ENCODE assay signal across 30 cellular contexts in the genomic region with DNA sequence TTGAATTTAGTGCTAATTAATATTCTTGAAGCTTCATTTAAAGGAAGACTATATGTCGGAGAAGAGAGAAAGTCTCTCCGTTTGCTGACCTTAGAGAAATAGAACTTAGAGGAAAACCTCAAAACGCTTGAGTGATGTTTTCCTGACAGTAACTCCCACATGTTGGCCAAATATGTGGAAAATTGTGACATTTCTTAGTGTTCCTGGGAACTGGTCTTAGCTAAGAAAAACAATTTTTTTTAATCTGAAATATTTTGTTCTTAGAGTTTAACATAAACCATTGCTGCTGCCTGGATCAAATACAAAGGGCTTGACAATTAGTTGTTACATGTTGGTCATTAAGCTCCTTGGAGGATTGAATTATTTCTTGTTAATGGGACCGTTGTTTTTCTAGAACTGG. TPM values are rescaled to one million over a fixed set of nuclear protein-coding genes. Genes with fewer than 3 reads are reported as not detected.
DNase-seq lines count a peak whose midpoint lies in the region; ATAC-seq, FAIRE-seq and TF ChIP-seq lines count a peak whose summit lies in the region.
"Had no signal": no experiment of that assay in that cellular context is flagged by ENCODE, and none has a peak within 500 bp of the region (broad histone marks: within the 10 kb centered on the region; RNA-seq: fewer than 3 reads in every experiment).

No MANE protein-coding gene starts in this region.

- FAIRE-seq in GM12891 (lab: Jason Lieb, UNC) = no peak
- FAIRE-seq: A204.1 had no signal

- WGBS in body of pancreas, 2 donors = 86 to 89% methylated on average over 4 of the region's 4 CpGs
- 8 to 12% methylated on average over 4 of the region's 4 CpGs for WGBS in aorta, 2 donors

- H3K27me3 ChIP-seq in body of pancreas (no peaks in the 10 kb centered on the region), aorta (ENCODE audit: control insufficient read depth in 1 of 2, insufficient read depth in 2 of 2, low read length in 1 of 2) (no peaks in the 10 kb centered on the region)

- DNase-seq in AG10803 (ENCODE audit: low read depth) (peak; percentile 53), body of pancreas (no peak), hepatic stellate cell (ENCODE audit: low spot score) (peak; percentile 5), stromal cell of bone marrow (ENCODE audit: low read depth) (peak; percentile 45), GM12891 (ENCODE audit: insufficient read length, low spot score) (no peak), iPS-NIHi7 (ENCODE audit: extremely low spot score) (no peak), NCI-H82 (lab: John Stamatoyannopoulos, UW) (no peak), aorta (no peak)
- DNase-seq: activated CD8-positive, alpha-beta T cell treated with anti-CD3 and anti-CD28 coated beads, Interleukin-2, amount 10 ng/mL, durations not matched to agents 7 days and 5 days; activated gamma-delta T cell treated with Interleukin-2 at 50 U/mL for 16 hours; activated naive CD8-positive, alpha-beta T cell treated with anti-CD3 and anti-CD28 coated beads, Interleukin-2, amount 50 U/mL, for 24 hours; CD4-positive, alpha-beta memory T cell; DMS 273 treated with DMSO at 0.1 percent for 48 hours; effector CD4-positive, alpha-beta T cell; H7; islet precursor cell; midbrain; naive thymus-derived CD8-positive, alpha-beta T cell; NCI-H1092; NCI-H187; NCI-H2171; NCI-H510A treated with DMSO at 0.1 percent for 48 hours; occipital lobe; Right ventricle myocardium superior; substantia nigra; T-helper 2 cell had no signal

- H3K36me3 ChIP-seq in body of pancreas (replicated peaks in 1 of 2; ENCODE audit: insufficient read depth in 1 of 2, low read depth in 2 of 2) (peaks cover 0 to 3% of the 10 kb centered on the region in 2 donors), aorta (ENCODE audit: control insufficient read depth in 1 of 2, insufficient read depth in 2 of 2, low read length in 1 of 2) (peaks cover 1 to 3% of the 10 kb centered on the region in 2 donors)

- TF ChIP-seq CTCF in AG10803 (conservative IDR thresholded peaks at IDR 0.05; ENCODE audit: low read length) (no peak), body of pancreas (IDR thresholded peaks at IDR 0.05) (no peak)

- ATAC-seq in body of pancreas = peak; percentile 48
- ATAC-seq in aorta (ENCODE audit: low FRiP score) = no peak
- ATAC-seq: activated CD8-positive, alpha-beta T cell treated with anti-CD3 and anti-CD28 coated beads, Interleukin-2, amount 10 ng/mL, durations not matched to agents 7 days and 5 days; activated naive CD8-positive, alpha-beta T cell treated with anti-CD3 and anti-CD28 coated beads, Interleukin-2, amount 50 U/mL, for 24 hours; naive thymus-derived CD8-positive, alpha-beta T cell had no signal

- H3K9me3 ChIP-seq in body of pancreas (no peaks in the 10 kb centered on the region), aorta (ENCODE audit: control insufficient read depth, low read length) (no peaks in the 10 kb centered on the region)

- no peak overlapping the region for H3K4me3 ChIP-seq in AG10803 (ENCODE audit: low read length)
- no peak overlapping the region for H3K4me3 ChIP-seq in body of pancreas
- H3K4me3 ChIP-seq in aorta (ENCODE audit: low read length in 2 of 2) = no peak overlapping the region

- TF ChIP-seq POLR2A in body of pancreas (IDR thresholded peaks at IDR 0.05) = no peak
- TF ChIP-seq POLR2A in GM12891 (IDR thresholded peaks at IDR 0.05; ENCODE audit: low read depth, low read length) = no peak

- no peak overlapping the region for H3K27ac ChIP-seq in body of pancreas
- H3K27ac ChIP-seq in aorta (ENCODE audit: low read depth in 1 of 2, low read length in 2 of 2) = no peak overlapping the region
- H3K27ac ChIP-seq: epithelial cell of prostate had no signal

- intact Hi-C loops in body of pancreas (cut with DNase I) (no loop called here), aorta (cut with DNase I) (no loop called here)

- H3K4me1 ChIP-seq in body of pancreas (no peaks in the 10 kb centered on the region), aorta (ENCODE audit: control insufficient read depth in 1 of 2, insufficient read depth in 2 of 2, low read length in 2 of 2) (peaks cover 0 to 3% of the 10 kb centered on the region in 2 donors)

TF ChIP-seq in GM12891, 5 proteins besides CTCF, POLR2A, EP300 and RAD21:
- TF ChIP-seq POU2F2 (IDR thresholded peaks at IDR 0.05; ENCODE audit: low read depth, low read length) (no peak), PAX5 (IDR thresholded peaks at IDR 0.05; ENCODE audit: insufficient read depth, low read length, severe bottlenecking) (no peak), SPI1 (IDR thresholded peaks at IDR 0.05; ENCODE audit: low read depth, low read length) (no peak), POLR2AphosphoS5 (IDR thresholded peaks at IDR 0.05; ENCODE audit: low read depth, low read length) (no peak), TAF1 (IDR thresholded peaks at IDR 0.05; ENCODE audit: low read depth, low read length) (no peak)

RNA-seq across cellular contexts. Expression of a gene that starts 16.3 kb away (rescaled TPM):
- total RNA-seq in body of pancreas (10 to 100 TPM; 21.0 to 21.4 TPM), aorta (10 to 100 TPM in 1 of 2 donors, 1 to 10 TPM in 1; 8.8 to 24.6 TPM)
- polyA plus RNA-seq in GM12891 (2012; ENCODE audit: low read depth, missing spikeins) = 13.7 TPM
- 10 to 100 TPM; 30.2 to 44.3 TPM for polyA plus RNA-seq in aorta

RNA-seq across cellular contexts. Expression of a gene that starts 48.5 kb away (rescaled TPM):
- total RNA-seq in body of pancreas (not detected), aorta (not detected)
- polyA plus RNA-seq in GM12891 (2012; ENCODE audit: low read depth, missing spikeins) = not detected
- polyA plus RNA-seq in aorta = 1 to 10 TPM in 1 of 2 donors, not detected in 1; 8.8 TPM
- total RNA-seq: activated CD8-positive, alpha-beta T cell treated with anti-CD3 and anti-CD28 coated beads, Interleukin-2, amount 10 ng/mL, durations not matched to agents 7 days and 5 days; CD4-positive, alpha-beta memory T cell; H7; lower leg skin; naive thymus-derived CD8-positive, alpha-beta T cell; renal cortical epithelial cell; Right ventricle myocardium superior had no signal
- polyA plus RNA-seq: CD4-positive, alpha-beta memory T cell; naive thymus-derived CD8-positive, alpha-beta T cell had no signal

RNA-seq across cellular contexts. Expression of a gene that starts 48.7 kb away (rescaled TPM):
- total RNA-seq in body of pancreas (not detected), aorta (not detected)
- 0.01 TPM for polyA plus RNA-seq in GM12891 (2012; ENCODE audit: low read depth, missing spikeins)
- polyA plus RNA-seq in aorta = 1 to 10 TPM in 1 of 2 donors, not detected in 1; 1.9 TPM
- total RNA-seq: activated CD8-positive, alpha-beta T cell treated with anti-CD3 and anti-CD28 coated beads, Interleukin-2, amount 10 ng/mL, durations not matched to agents 7 days and 5 days; CD4-positive, alpha-beta memory T cell; H7; lower leg skin; naive thymus-derived CD8-positive, alpha-beta T cell; renal cortical epithelial cell had no signal

Comparison
In these comparisons a context has a peak if more than half of its experiments do, and no peak if none do; other contexts are left out.
1. DNase-seq: peak in AG10803 (single experiment), hepatic stellate cell (single experiment) and stromal cell of bone marrow (single experiment); none in body of pancreas (0 of 4), GM12891 (single experiment), iPS-NIHi7 (single experiment), NCI-H82 (single experiment) and aorta (0 of 2).